In genomic region chr1:81670286-81670685, GRCh38 we compare ENCODE assay signal across 11 cellular contexts.
DNase-seq lines count a peak whose midpoint lies in the region; ATAC-seq and TF ChIP-seq lines count a peak whose summit lies in the region.
"Had no signal": no experiment of that assay in that cellular context is flagged by ENCODE, and none has a peak within 500 bp of the region (broad histone marks: within the 10 kb centered on the region; RNA-seq: fewer than 3 reads in every experiment).

No MANE protein-coding gene starts in this region.

- H3K27ac ChIP-seq in brain microvascular endothelial cell = peak overlapping the region; percentile 74
- H3K27ac ChIP-seq: C4-2B, SJCRH30 had no signal

- H3K27me3 ChIP-seq in brain microvascular endothelial cell (replicated peaks) = no peaks in the 10 kb centered on the region
- H3K27me3 ChIP-seq: SJCRH30 had no signal

- peak; percentile 65 for DNase-seq in NCI-H345 (lab: John Stamatoyannopoulos, UW)
- DNase-seq in NCI-H345 treated with DMSO at 0.1 percent for 48 hours (lab: John Stamatoyannopoulos, UW; ENCODE audit: unreplicated experiment) = no peak
- peak; percentile 98 for DNase-seq in brain microvascular endothelial cell
- peak; percentile 92 for DNase-seq in kidney tubule cell (ENCODE audit: low spot score)
- peak; percentile 76 for DNase-seq in ureter (ENCODE audit: low spot score)
- DNase-seq in middle frontal gyrus (ENCODE audit: extremely low spot score, low spot score) = no peak
- no peak for DNase-seq in effector CD4-positive, alpha-beta T cell

- no peak for TF ChIP-seq CTCF in brain microvascular endothelial cell (IDR thresholded peaks at IDR 0.05; ENCODE audit: low read depth, low read length, missing control alignments)

- no peaks in the 10 kb centered on the region for H3K36me3 ChIP-seq in brain microvascular endothelial cell (replicated peaks)
- H3K36me3 ChIP-seq: SJCRH30 had no signal

- no peak overlapping the region for H3K4me3 ChIP-seq in brain microvascular endothelial cell (ENCODE audit: low read depth, low read length)
- H3K4me3 ChIP-seq: SJCRH30 had no signal

- ATAC-seq in GM18868 (IDR thresholded peaks at IDR 0.05; ENCODE audit: unreplicated experiment) = no peak
- ATAC-seq: HCT116 had no signal

- in situ Hi-C loops in brain microvascular endothelial cell (cut with HindIII; ENCODE audit: low pct_ligation_motif_present, low sequenced_read_pairs) = no loop called here

Comparison
In these comparisons a context has a peak if more than half of its experiments do, and no peak if none do; other contexts are left out.
1. DNase-seq: peak in NCI-H345 (single experiment), brain microvascular endothelial cell (single experiment), kidney tubule cell (single experiment) and ureter (single experiment); none in NCI-H345 treated with DMSO at 0.1 percent for 48 hours (single experiment), middle frontal gyrus (single experiment) and effector CD4-positive, alpha-beta T cell (single experiment).